ENCODE assay signal across 22 cellular contexts in genomic region chr6:506920-507523, GRCh38.
DNase-seq lines count a peak whose midpoint lies in the region; ATAC-seq, FAIRE-seq and TF ChIP-seq lines count a peak whose summit lies in the region.
"Had no signal": no experiment of that assay in that cellular context is flagged by ENCODE, and none has a peak within 500 bp of the region (broad histone marks: within the 10 kb centered on the region; RNA-seq: fewer than 3 reads in every experiment).

No MANE protein-coding gene starts in this region.

- ATAC-seq in activated CD4-positive, alpha-beta T cell treated with anti-CD3 and anti-CD28 coated beads for 36 hours = peak; percentile 3
- ATAC-seq in CD8-positive, alpha-beta T cell = no peak
- ATAC-seq in activated T-helper 17 cell treated with anti-CD3 and anti-CD28 coated beads, Interleukin-2, amount 50 U/mL, for 72 hours (replicated peaks) = no peak
- no peak for ATAC-seq in naive thymus-derived CD8-positive, alpha-beta T cell
- ATAC-seq in left ventricle myocardium superior = no peak

- H3K4me1 Mint-ChIP-seq in activated CD4-positive, alpha-beta T cell treated with anti-CD3 and anti-CD28 coated beads for 36 hours = peaks cover 100% of the 10 kb centered on the region
- H3K4me1 Mint-ChIP-seq in CD8-positive, alpha-beta T cell (ENCODE audit: low read depth) = peaks cover 62% of the 10 kb centered on the region
- peaks cover 87% of the 10 kb centered on the region for H3K4me1 Mint-ChIP-seq in activated T-helper 17 cell treated with anti-CD3 and anti-CD28 coated beads, Interleukin-2, amount 50 U/mL, for 72 hours
- H3K4me1 Mint-ChIP-seq in naive thymus-derived CD8-positive, alpha-beta T cell = peaks cover 34 to 68% (median 67%) of the 10 kb centered on the region in 4 donors

- no peak overlapping the region for H3K4me3 ChIP-seq in CD8-positive, alpha-beta T cell (ENCODE audit: low read depth, low read length)
- H3K4me3 ChIP-seq: dorsolateral prefrontal cortex, upper lobe of left lung had no signal

- intact Hi-C loops in activated CD4-positive, alpha-beta T cell treated with anti-CD3 and anti-CD28 coated beads for 36 hours (cut with DNase I, micrococcal nuclease) = loop anchor here (1.0 to 2.0 kb wide), 5 partner anchors 16 to 61 kb away; no protein-coding TSS in a partner anchor
- intact Hi-C loops in CD8-positive, alpha-beta T cell (cut with DNase I, micrococcal nuclease) = no loop called here
- intact Hi-C loops in left ventricle myocardium superior (cut with micrococcal nuclease) = no loop called here

- no peak for FAIRE-seq in RCC 7860 (lab: Jason Lieb, UNC)
- FAIRE-seq: TTC549 had no signal

- no peaks in the 10 kb centered on the region for H3K9me3 ChIP-seq in CD8-positive, alpha-beta T cell (ENCODE audit: low read length)
- H3K9me3 ChIP-seq: upper lobe of left lung had no signal

- H3K36me3 Mint-ChIP-seq in activated CD4-positive, alpha-beta T cell treated with anti-CD3 and anti-CD28 coated beads for 36 hours (ENCODE audit: low read depth) = peaks cover 34% of the 10 kb centered on the region
- peaks cover 25% of the 10 kb centered on the region for H3K36me3 Mint-ChIP-seq in CD8-positive, alpha-beta T cell
- H3K36me3 Mint-ChIP-seq in activated T-helper 17 cell treated with anti-CD3 and anti-CD28 coated beads, Interleukin-2, amount 50 U/mL, for 72 hours (ENCODE audit: low read depth) = peaks cover 31% of the 10 kb centered on the region
- H3K36me3 Mint-ChIP-seq in naive thymus-derived CD8-positive, alpha-beta T cell = peaks cover 0 to 26% (median 10%) of the 10 kb centered on the region in 3 donors

- no peak overlapping the region for H3K27ac ChIP-seq in CD8-positive, alpha-beta T cell (ENCODE audit: low read depth, low read length)
- H3K27ac ChIP-seq: dorsolateral prefrontal cortex, epithelial cell of prostate, HL-60, upper lobe of left lung had no signal

- POLR2A ChIA-PET in activated CD4-positive, alpha-beta T cell treated with anti-CD3 and anti-CD28 coated beads for 36 hours (lab: Charles Lee) = interaction anchor here (0.7 kb wide), 1 partner anchor 11 kb away, joined by 3 read pairs; no protein-coding TSS in a partner anchor
- POLR2A ChIA-PET in CD8-positive, alpha-beta T cell (lab: Charles Lee) = no interaction called here
- POLR2A ChIA-PET in naive thymus-derived CD8-positive, alpha-beta T cell (lab: Charles Lee) = no interaction called here

- no peaks in the 10 kb centered on the region for H3K36me3 ChIP-seq in CD8-positive, alpha-beta T cell (ENCODE audit: insufficient read depth, low read length)

- H3K9me3 Mint-ChIP-seq in activated CD4-positive, alpha-beta T cell treated with anti-CD3 and anti-CD28 coated beads for 36 hours (ENCODE audit: low read depth) = no peaks in the 10 kb centered on the region
- no peaks in the 10 kb centered on the region for H3K9me3 Mint-ChIP-seq in CD8-positive, alpha-beta T cell
- no peaks in the 10 kb centered on the region for H3K9me3 Mint-ChIP-seq in activated T-helper 17 cell treated with anti-CD3 and anti-CD28 coated beads, Interleukin-2, amount 50 U/mL, for 72 hours
- peaks cover 0 to 3% (median 0%) of the 10 kb centered on the region in 9 donors for H3K9me3 Mint-ChIP-seq in naive thymus-derived CD8-positive, alpha-beta T cell

- peak overlapping the region; percentile 97 for H3K27ac Mint-ChIP-seq in activated CD4-positive, alpha-beta T cell treated with anti-CD3 and anti-CD28 coated beads for 36 hours
- H3K27ac Mint-ChIP-seq in CD8-positive, alpha-beta T cell = peak overlapping the region; percentile 20
- H3K27ac Mint-ChIP-seq in activated T-helper 17 cell treated with anti-CD3 and anti-CD28 coated beads, Interleukin-2, amount 50 U/mL, for 72 hours = peak overlapping the region; percentile 98
- H3K27ac Mint-ChIP-seq in naive thymus-derived CD8-positive, alpha-beta T cell = peak overlapping the region in 8 of 10 donors; percentile 12 to 77 (median 64)

- no peak for DNase-seq in activated CD4-positive, alpha-beta T cell treated with anti-CD3 and anti-CD28 coated beads for 36 hours
- no peak for DNase-seq in activated CD4-positive, alpha-beta T cell treated with anti-CD3 and anti-CD28 coated beads for 1 hour
- no peak for DNase-seq in CD8-positive, alpha-beta T cell
- no peak for DNase-seq in naive thymus-derived CD8-positive, alpha-beta T cell
- DNase-seq in left ventricle myocardium superior = no peak
- no peak for DNase-seq in SHP77 treated with DMSO at 0.1 percent for 48 hours (lab: John Stamatoyannopoulos, UW)
- DNase-seq in RCC 7860 (ENCODE audit: low spot score) = no peak
- DNase-seq: anterior cingulate cortex, caudate nucleus, DMS 273 treated with DMSO at 0.1 percent for 48 hours, dorsolateral prefrontal cortex, foreskin melanocyte, hippocampal formation, NCI-H1105 treated with DMSO at 0.1 percent for 48 hours, NCI-H2081 treated with DMSO at 0.1 percent for 48 hours, NCI-H446, nucleus accumbens, upper lobe of left lung had no signal

- no peak for TF ChIP-seq CTCF in CD8-positive, alpha-beta T cell (IDR thresholded peaks at IDR 0.05)

- peak overlapping the region; percentile 13 for H3K4me3 Mint-ChIP-seq in activated CD4-positive, alpha-beta T cell treated with anti-CD3 and anti-CD28 coated beads for 36 hours
- H3K4me3 Mint-ChIP-seq in CD8-positive, alpha-beta T cell = peak overlapping the region; percentile 13
- peak overlapping the region; percentile 87 for H3K4me3 Mint-ChIP-seq in activated T-helper 17 cell treated with anti-CD3 and anti-CD28 coated beads, Interleukin-2, amount 50 U/mL, for 72 hours
- H3K4me3 Mint-ChIP-seq in naive thymus-derived CD8-positive, alpha-beta T cell = peak overlapping the region in 2 of 10 donors; percentile 15 to 16

- H3K4me1 ChIP-seq in CD8-positive, alpha-beta T cell (ENCODE audit: insufficient read depth, low read length) = peaks cover 40% of the 10 kb centered on the region
- H3K4me1 ChIP-seq: upper lobe of left lung had no signal

- H3K27me3 ChIP-seq in CD8-positive, alpha-beta T cell (ENCODE audit: insufficient read depth, low read length) = no peaks in the 10 kb centered on the region
- H3K27me3 ChIP-seq: dorsolateral prefrontal cortex, upper lobe of left lung had no signal

- CTCF ChIA-PET in activated CD4-positive, alpha-beta T cell treated with anti-CD3 and anti-CD28 coated beads for 36 hours (lab: Charles Lee) = interaction anchor here (0.8 to 1.5 kb wide), 4 partner anchors 8 to 61 kb away, joined by 3 to 5 read pairs (median 4); no protein-coding TSS in a partner anchor
- CTCF ChIA-PET in CD8-positive, alpha-beta T cell (lab: Charles Lee) = no interaction called here

- H3K27me3 Mint-ChIP-seq in activated CD4-positive, alpha-beta T cell treated with anti-CD3 and anti-CD28 coated beads for 36 hours = no peaks in the 10 kb centered on the region
- no peaks in the 10 kb centered on the region for H3K27me3 Mint-ChIP-seq in CD8-positive, alpha-beta T cell (ENCODE audit: low read depth)
- no peaks in the 10 kb centered on the region for H3K27me3 Mint-ChIP-seq in activated T-helper 17 cell treated with anti-CD3 and anti-CD28 coated beads, Interleukin-2, amount 50 U/mL, for 72 hours
- H3K27me3 Mint-ChIP-seq in naive thymus-derived CD8-positive, alpha-beta T cell = no peaks in the 10 kb centered on the region

Comparison
In these comparisons a context has a peak if more than half of its experiments do, and no peak if none do; other contexts are left out.
1. H3K27ac Mint-ChIP-seq: peak in every context shown above with its lines; median percentile 98 in activated T-helper 17 cell treated with anti-CD3 and anti-CD28 coated beads, Interleukin-2, amount 50 U/mL, for 72 hours; 97 in activated CD4-positive, alpha-beta T cell treated with anti-CD3 and anti-CD28 coated beads for 36 hours; 64 in naive thymus-derived CD8-positive, alpha-beta T cell; 20 in CD8-positive, alpha-beta T cell.
2. intact Hi-C loops: an anchor here in activated CD4-positive, alpha-beta T cell treated with anti-CD3 and anti-CD28 coated beads for 36 hours (1.0 to 2.0 kb wide); none called in CD8-positive, alpha-beta T cell and left ventricle myocardium superior.